ENCODE assay signal across 9 cellular contexts in genomic region chr17:65660078-65660477, GRCh38.
"Had no signal": no experiment of that assay in that cellular context is flagged by ENCODE, and none has a peak within 500 bp of the region (broad histone marks: within the 10 kb centered on the region; RNA-seq: fewer than 3 reads in every experiment).

No MANE protein-coding gene starts in this region.

- H3K27ac ChIP-seq: GM23248 had no signal

- H3K36me3 Mint-ChIP-seq: IgD-negative memory B cell had no signal

- DNase-seq: GM23248, H9, HCEC 1CT, HFFc6, KG1 had no signal

- H2AFZ ChIP-seq: GM23248 had no signal

- H3K9me3 Mint-ChIP-seq: H9, HFFc6 had no signal

- H3K4me3 Mint-ChIP-seq: H9, HFFc6, IgD-negative memory B cell had no signal

- H3K27ac Mint-ChIP-seq: H9, IgD-negative memory B cell had no signal

- H3K9ac ChIP-seq: GM23248 had no signal

- FAIRE-seq: H1, H54, HTR-8/SVneo had no signal

- H3K4me1 Mint-ChIP-seq: IgD-negative memory B cell had no signal

- H3K4me3 ChIP-seq: GM23248 had no signal
